In genomic region chr17:41439375-41439774, GRCh38 we compare ENCODE assay signal across 26 cellular contexts. TPM values are rescaled to one million over a fixed set of nuclear protein-coding genes. Genes with fewer than 3 reads are reported as not detected.
"Had no signal": no experiment of that assay in that cellular context is flagged by ENCODE, and none has a peak within 500 bp of the region (broad histone marks: within the 10 kb centered on the region; RNA-seq: fewer than 3 reads in every experiment).

No MANE protein-coding gene starts in this region.

- H3K27ac ChIP-seq: epithelial cell of prostate, hepatocyte, left lung, parathyroid adenoma, skin epidermis, tibial artery had no signal

- H3K36me3 ChIP-seq: left lung, tibial artery had no signal

- DNase-seq: activated B cell treated with CpG ODN at 0.5 μM for 24 hours; activated CD4-positive, alpha-beta T cell treated with anti-CD3 and anti-CD28 coated beads for 48 hours; activated CD8-positive, alpha-beta memory T cell treated with anti-CD3 and anti-CD28 coated beads, Interleukin-2, amount 50 U/mL, for 4 hours; activated CD8-positive, alpha-beta T cell treated with anti-CD3 and anti-CD28 coated beads, Interleukin-2, amount 10 ng/mL, durations not matched to agents 7 days and 5 days; activated gamma-delta T cell; activated T-cell treated with anti-CD3 and anti-CD28 coated beads, Interleukin-2, amount 50 U/mL, for 72 hours; cerebellar nuclear complex; dermis blood vessel endothelial cell; effector memory CD8-positive, alpha-beta T cell; kidney; left lung; naive thymus-derived CD4-positive, alpha-beta T cell; retina; stimulated activated CD4-positive, alpha-beta T cell treated with anti-CD3 and anti-CD28 coated beads, Interleukin-4, amount 100 ng/mL, for 24 hours; stimulated activated naive CD4-positive, alpha-beta T cell; tibial artery had no signal

- ATAC-seq: activated CD8-positive, alpha-beta T cell treated with anti-CD3 and anti-CD28 coated beads, Interleukin-2, amount 10 ng/mL, durations not matched to agents 7 days and 5 days; activated naive CD4-positive, alpha-beta T cell treated with anti-CD3 and anti-CD28 coated beads, Interleukin-2, amount 50 U/mL, for 72 hours; activated T-cell treated with anti-CD3 and anti-CD28 coated beads, Interleukin-2, amount 50 U/mL, for 72 hours; effector memory CD8-positive, alpha-beta T cell; left lung; naive thymus-derived CD4-positive, alpha-beta T cell had no signal

- H3K9ac ChIP-seq: parathyroid adenoma had no signal

- H3K9me3 ChIP-seq: left lung, tibial artery had no signal

- H2AFZ ChIP-seq: hepatocyte, parathyroid adenoma had no signal

- H3K27me3 ChIP-seq: hepatocyte had no signal

- H3K4me3 ChIP-seq: hepatocyte, left lung, skin epidermis, tibial artery had no signal

- FAIRE-seq: kidney, urothelium cell line had no signal

- H3K4me2 ChIP-seq: hepatocyte had no signal

- H3K4me1 ChIP-seq: left lung, parathyroid adenoma, tibial artery had no signal

- H3K79me2 ChIP-seq: hepatocyte, parathyroid adenoma had no signal

RNA-seq across cellular contexts. Expression of gene KRT38, which starts 1.4 kb away (rescaled TPM):
- total RNA-seq: activated B cell treated with CpG ODN at 0.5 μM for 24 hours; activated CD8-positive, alpha-beta T cell treated with anti-CD3 and anti-CD28 coated beads, Interleukin-2, amount 10 ng/mL, durations not matched to agents 7 days and 5 days; activated naive CD4-positive, alpha-beta T cell treated with anti-CD3 and anti-CD28 coated beads, Interleukin-2, amount 50 U/mL, for 72 hours; activated T-cell treated with anti-CD3 and anti-CD28 coated beads, Interleukin-2, amount 50 U/mL, for 72 hours; dermis blood vessel endothelial cell; glomerular endothelial cell; hepatocyte; kidney; left lung; mononuclear cell; naive thymus-derived CD4-positive, alpha-beta T cell; subcutaneous adipose tissue; T-helper 1 cell treated with Interleukin-12 subunit alpha and Interleukin-12 subunit beta and Interleukin-4 antibody, amounts not matched to agents 30 ng/mL and 1 ng/mL, for 36 hours had no signal
- polyA plus RNA-seq: hepatocyte; naive thymus-derived CD4-positive, alpha-beta T cell had no signal

RNA-seq across cellular contexts. Expression of gene KRT37, which starts 15.0 kb away (rescaled TPM):
- total RNA-seq: activated B cell treated with CpG ODN at 0.5 μM for 24 hours; activated CD8-positive, alpha-beta T cell treated with anti-CD3 and anti-CD28 coated beads, Interleukin-2, amount 10 ng/mL, durations not matched to agents 7 days and 5 days; activated naive CD4-positive, alpha-beta T cell treated with anti-CD3 and anti-CD28 coated beads, Interleukin-2, amount 50 U/mL, for 72 hours; activated T-cell treated with anti-CD3 and anti-CD28 coated beads, Interleukin-2, amount 50 U/mL, for 72 hours; dermis blood vessel endothelial cell; glomerular endothelial cell; hepatocyte; kidney; left lung; mononuclear cell; naive thymus-derived CD4-positive, alpha-beta T cell; subcutaneous adipose tissue; T-helper 1 cell treated with Interleukin-12 subunit alpha and Interleukin-12 subunit beta and Interleukin-4 antibody, amounts not matched to agents 30 ng/mL and 1 ng/mL, for 36 hours had no signal
- polyA plus RNA-seq: hepatocyte; naive thymus-derived CD4-positive, alpha-beta T cell had no signal

RNA-seq across cellular contexts. Expression of gene KRT32, which starts 27.8 kb away (rescaled TPM):
- total RNA-seq: activated B cell treated with CpG ODN at 0.5 μM for 24 hours; activated CD8-positive, alpha-beta T cell treated with anti-CD3 and anti-CD28 coated beads, Interleukin-2, amount 10 ng/mL, durations not matched to agents 7 days and 5 days; activated naive CD4-positive, alpha-beta T cell treated with anti-CD3 and anti-CD28 coated beads, Interleukin-2, amount 50 U/mL, for 72 hours; activated T-cell treated with anti-CD3 and anti-CD28 coated beads, Interleukin-2, amount 50 U/mL, for 72 hours; dermis blood vessel endothelial cell; glomerular endothelial cell; hepatocyte; kidney; left lung; mononuclear cell; naive thymus-derived CD4-positive, alpha-beta T cell; subcutaneous adipose tissue; T-helper 1 cell treated with Interleukin-12 subunit alpha and Interleukin-12 subunit beta and Interleukin-4 antibody, amounts not matched to agents 30 ng/mL and 1 ng/mL, for 36 hours had no signal
- polyA plus RNA-seq: hepatocyte; naive thymus-derived CD4-positive, alpha-beta T cell had no signal

RNA-seq across cellular contexts. Expression of gene KRT35, which starts 41.6 kb away (rescaled TPM):
- total RNA-seq: activated B cell treated with CpG ODN at 0.5 μM for 24 hours; activated CD8-positive, alpha-beta T cell treated with anti-CD3 and anti-CD28 coated beads, Interleukin-2, amount 10 ng/mL, durations not matched to agents 7 days and 5 days; activated naive CD4-positive, alpha-beta T cell treated with anti-CD3 and anti-CD28 coated beads, Interleukin-2, amount 50 U/mL, for 72 hours; activated T-cell treated with anti-CD3 and anti-CD28 coated beads, Interleukin-2, amount 50 U/mL, for 72 hours; dermis blood vessel endothelial cell; glomerular endothelial cell; hepatocyte; kidney; left lung; mononuclear cell; naive thymus-derived CD4-positive, alpha-beta T cell; subcutaneous adipose tissue; T-helper 1 cell treated with Interleukin-12 subunit alpha and Interleukin-12 subunit beta and Interleukin-4 antibody, amounts not matched to agents 30 ng/mL and 1 ng/mL, for 36 hours had no signal
- polyA plus RNA-seq: hepatocyte; naive thymus-derived CD4-positive, alpha-beta T cell had no signal

RNA-seq across cellular contexts. Expression of gene KRT31, which starts 42.0 kb away (rescaled TPM):
- total RNA-seq: activated B cell treated with CpG ODN at 0.5 μM for 24 hours; activated CD8-positive, alpha-beta T cell treated with anti-CD3 and anti-CD28 coated beads, Interleukin-2, amount 10 ng/mL, durations not matched to agents 7 days and 5 days; activated naive CD4-positive, alpha-beta T cell treated with anti-CD3 and anti-CD28 coated beads, Interleukin-2, amount 50 U/mL, for 72 hours; activated T-cell treated with anti-CD3 and anti-CD28 coated beads, Interleukin-2, amount 50 U/mL, for 72 hours; dermis blood vessel endothelial cell; glomerular endothelial cell; hepatocyte; kidney; left lung; mononuclear cell; naive thymus-derived CD4-positive, alpha-beta T cell; subcutaneous adipose tissue; T-helper 1 cell treated with Interleukin-12 subunit alpha and Interleukin-12 subunit beta and Interleukin-4 antibody, amounts not matched to agents 30 ng/mL and 1 ng/mL, for 36 hours had no signal
- polyA plus RNA-seq: hepatocyte; naive thymus-derived CD4-positive, alpha-beta T cell had no signal
